In genomic region chr10:132120200-132120599, GRCh38 we compare ENCODE assay signal across 2 cellular contexts.
TF ChIP-seq lines count a peak whose summit lies in the region.

No MANE protein-coding gene starts in this region.

TF ChIP-seq in GM23338, 12 proteins besides CTCF, POLR2A, EP300 and RAD21:
- TF ChIP-seq JUNB (IDR thresholded peaks at IDR 0.05; ENCODE audit: unreplicated experiment) (no peak), ZNF114 (CRISPR knock-in tag; IDR thresholded peaks at IDR 0.05) (no peak), ZNF462 (CRISPR knock-in tag; IDR thresholded peaks at IDR 0.05) (no peak), NANOG (IDR thresholded peaks at IDR 0.05; ENCODE audit: borderline replicate concordance) (no peak), POLR2AphosphoS5 (IDR thresholded peaks at IDR 0.05; ENCODE audit: low read depth) (no peak), CREB1 (CRISPR knock-in tag; IDR thresholded peaks at IDR 0.05; ENCODE audit: low read depth) (no peak), EZH2 (IDR thresholded peaks at IDR 0.05; ENCODE audit: low read depth, unreplicated experiment) (no peak), STAT1 (IDR thresholded peaks at IDR 0.05; ENCODE audit: unreplicated experiment) (no peak), ETS1 (IDR thresholded peaks at IDR 0.05) (no peak), REST (IDR thresholded peaks at IDR 0.05; ENCODE audit: unreplicated experiment) (no peak), EZH2phosphoT487 (IDR thresholded peaks at IDR 0.05; ENCODE audit: unreplicated experiment) (no peak), ZNF331 (CRISPR knock-in tag; IDR thresholded peaks at IDR 0.05; ENCODE audit: low read depth) (no peak)

TF ChIP-seq in WTC11, 78 proteins besides CTCF, POLR2A, EP300 and RAD21:
- TF ChIP-seq ZBTB21 (CRISPR knock-in tag; IDR thresholded peaks at IDR 0.05; ENCODE audit: borderline replicate concordance) (no peak), SMAD4 (CRISPR knock-in tag; IDR thresholded peaks at IDR 0.05) (no peak), ERG (CRISPR knock-in tag; IDR thresholded peaks at IDR 0.05) (no peak), NR3C1 (CRISPR knock-in tag; conservative IDR thresholded peaks at IDR 0.05; ENCODE audit: low read depth) (no peak), ZNF396 (CRISPR knock-in tag; IDR thresholded peaks at IDR 0.05; ENCODE audit: borderline replicate concordance) (no peak), E2F5 (CRISPR knock-in tag; IDR thresholded peaks at IDR 0.05) (no peak), ZNF425 (CRISPR knock-in tag; conservative IDR thresholded peaks at IDR 0.05) (no peak)
TF ChIP-seq in WTC11: peak in this region for 0.
